ENCODE assay signal across 14 cellular contexts in genomic region chr5:83864652-83865051, GRCh38.
"Had no signal": no experiment of that assay in that cellular context is flagged by ENCODE, and none has a peak within 500 bp of the region (broad histone marks: within the 10 kb centered on the region; RNA-seq: fewer than 3 reads in every experiment).

No MANE protein-coding gene starts in this region.

- ATAC-seq: activated CD4-positive, alpha-beta T cell treated with anti-CD3 and anti-CD28 coated beads for 36 hours had no signal

- H3K27me3 Mint-ChIP-seq: activated CD4-positive, alpha-beta memory T cell treated with anti-CD3 and anti-CD28 coated beads, Interleukin-2, amount 10 ng/mL, durations not matched to agents 7 days and 5 days; activated naive CD8-positive, alpha-beta T cell treated with anti-CD3 and anti-CD28 coated beads, Interleukin-2, amount 10 ng/mL, durations not matched to agents 7 days and 5 days; dendritic cell treated with granulocyte-macrophage colony-stimulating factor and Interleukin-4, amounts not matched to agents 40 ng/mL and 50 ng/mL, for 4 days had no signal

- H3K9me3 Mint-ChIP-seq: activated CD4-positive, alpha-beta memory T cell treated with anti-CD3 and anti-CD28 coated beads, Interleukin-2, amount 10 ng/mL, durations not matched to agents 7 days and 5 days; activated naive CD8-positive, alpha-beta T cell treated with anti-CD3 and anti-CD28 coated beads, Interleukin-2, amount 10 ng/mL, durations not matched to agents 7 days and 5 days; dendritic cell treated with granulocyte-macrophage colony-stimulating factor and Interleukin-4, amounts not matched to agents 40 ng/mL and 50 ng/mL, for 4 days; neural progenitor cell had no signal

- H3K4me3 Mint-ChIP-seq: activated CD4-positive, alpha-beta memory T cell treated with anti-CD3 and anti-CD28 coated beads, Interleukin-2, amount 10 ng/mL, durations not matched to agents 7 days and 5 days; activated CD4-positive, alpha-beta T cell treated with anti-CD3 and anti-CD28 coated beads for 36 hours; activated naive CD8-positive, alpha-beta T cell treated with anti-CD3 and anti-CD28 coated beads, Interleukin-2, amount 10 ng/mL, durations not matched to agents 7 days and 5 days; dendritic cell treated with granulocyte-macrophage colony-stimulating factor and Interleukin-4, amounts not matched to agents 40 ng/mL and 50 ng/mL, for 4 days; neural progenitor cell had no signal

- H3K27ac Mint-ChIP-seq: activated CD4-positive, alpha-beta memory T cell treated with anti-CD3 and anti-CD28 coated beads, Interleukin-2, amount 10 ng/mL, durations not matched to agents 7 days and 5 days; activated CD4-positive, alpha-beta T cell treated with anti-CD3 and anti-CD28 coated beads for 36 hours; activated naive CD8-positive, alpha-beta T cell treated with anti-CD3 and anti-CD28 coated beads, Interleukin-2, amount 10 ng/mL, durations not matched to agents 7 days and 5 days; dendritic cell treated with granulocyte-macrophage colony-stimulating factor and Interleukin-4, amounts not matched to agents 40 ng/mL and 50 ng/mL, for 4 days; neural progenitor cell had no signal

- H3K4me1 Mint-ChIP-seq: activated CD4-positive, alpha-beta memory T cell treated with anti-CD3 and anti-CD28 coated beads, Interleukin-2, amount 10 ng/mL, durations not matched to agents 7 days and 5 days; activated CD4-positive, alpha-beta T cell treated with anti-CD3 and anti-CD28 coated beads for 36 hours; activated naive CD8-positive, alpha-beta T cell treated with anti-CD3 and anti-CD28 coated beads, Interleukin-2, amount 10 ng/mL, durations not matched to agents 7 days and 5 days; neural progenitor cell had no signal

- H3K36me3 Mint-ChIP-seq: activated naive CD8-positive, alpha-beta T cell treated with anti-CD3 and anti-CD28 coated beads, Interleukin-2, amount 10 ng/mL, durations not matched to agents 7 days and 5 days; neural progenitor cell had no signal

- DNase-seq: activated CD4-positive, alpha-beta memory T cell treated with anti-CD3 and anti-CD28 coated beads, Interleukin-2, amount 10 ng/mL, durations not matched to agents 7 days and 5 days; activated CD4-positive, alpha-beta T cell treated with anti-CD3 and anti-CD28 coated beads for 36 hours; activated CD8-positive, alpha-beta memory T cell treated with anti-CD3 and anti-CD28 coated beads, Interleukin-2, amount 50 U/mL, for 4 hours; activated naive CD8-positive, alpha-beta T cell treated with anti-CD3 and anti-CD28 coated beads, Interleukin-2, amount 10 ng/mL, durations not matched to agents 7 days and 5 days; anterior cingulate cortex; cerebellar nuclear complex; hypothalamus; midbrain; retina; stimulated activated CD4-positive, alpha-beta T cell treated with anti-CD3 and anti-CD28 coated beads, Interleukin-15, amount 100 ng/mL, for 24 hours; stimulated activated CD4-positive, alpha-beta T cell treated with anti-CD3 and anti-CD28 coated beads, Interleukin-4, amount 100 ng/mL, for 24 hours; stomach had no signal
